Comparison of ENCODE assay signal across 12 cellular contexts in the genomic region with DNA sequence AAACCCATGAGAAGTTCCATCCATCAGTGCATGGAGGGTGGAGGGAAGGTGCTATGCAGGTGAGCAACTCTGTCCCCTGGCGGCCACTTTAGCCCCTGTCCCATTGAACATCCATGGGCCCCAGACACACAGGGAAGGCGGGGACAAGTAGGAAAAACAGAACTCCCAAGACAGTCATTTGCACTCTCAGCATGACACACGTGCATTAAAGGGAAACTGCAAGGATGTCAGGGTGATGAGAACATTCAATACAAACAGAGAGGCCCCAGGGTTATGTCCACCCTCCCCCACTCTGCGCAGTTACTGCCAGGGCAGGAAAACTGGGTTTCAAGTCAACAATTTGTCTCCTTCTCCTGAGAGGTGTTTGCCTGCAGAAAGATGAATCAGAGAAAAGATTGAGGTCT. TPM values are rescaled to one million over a fixed set of nuclear protein-coding genes. Genes with fewer than 3 reads are reported as not detected.
DNase-seq lines count a peak whose midpoint lies in the region; ATAC-seq, FAIRE-seq and TF ChIP-seq lines count a peak whose summit lies in the region.
"Had no signal": no experiment of that assay in that cellular context is flagged by ENCODE, and none has a peak within 500 bp of the region (broad histone marks: within the 10 kb centered on the region; RNA-seq: fewer than 3 reads in every experiment).

No MANE protein-coding gene starts in this region.

- POLR2A ChIA-PET in activated CD4-positive, alpha-beta T cell treated with anti-CD3 and anti-CD28 coated beads for 36 hours (lab: Charles Lee) = no interaction called here
- POLR2A ChIA-PET in K562 (lab: Yijun Ruan, JAX) = no interaction called here

- H2AFZ ChIP-seq in K562 (ENCODE audit: low read depth, low read length) (no peak overlapping the region), neuronal stem cell (ENCODE audit: low read length) (peak overlapping the region; percentile 52)

- H4K8ac ChIP-seq in neuronal stem cell (ENCODE audit: low read depth, low read length) = no peak overlapping the region

- no peaks in the 10 kb centered on the region for H3K9me3 ChIP-seq in K562 (replicated peaks; ENCODE audit: control insufficient read depth, insufficient read depth, low read depth, low read length)
- no peaks in the 10 kb centered on the region for H3K9me3 ChIP-seq in neuronal stem cell (replicated peaks in 1 of 2; ENCODE audit: control insufficient read depth in 2 of 2, insufficient read depth in 1 of 2, low read depth in 1 of 2, low read length in 2 of 2)

- WGBS in K562 (ENCODE audit: insufficient coverage, low coverage, missing lambda C conversion rate) = 0% methylated on average over 4 of the region's 4 CpGs
- WGBS in neuronal stem cell (ENCODE audit: extremely low coverage in 2 of 2, insufficient read length in 2 of 2, insufficient replicate concordance in 1 of 2), 2 donors = no CpG with 5 or more reads among the region's 4 CpGs

- no peak overlapping the region for H2BK5ac ChIP-seq in neuronal stem cell (ENCODE audit: low read length)

- no peak overlapping the region for H3K9ac ChIP-seq in K562 (ENCODE audit: insufficient read depth in 1 of 2, low read depth in 2 of 2, low read length in 2 of 2)
- no peak overlapping the region for H3K9ac ChIP-seq in neuronal stem cell (ENCODE audit: low read depth, low read length, poor library complexity)

- DNase-seq in activated CD4-positive, alpha-beta T cell treated with anti-CD3 and anti-CD28 coated beads for 36 hours = peak; percentile 27
- no peak for DNase-seq in activated CD4-positive, alpha-beta T cell treated with anti-CD3 and anti-CD28 coated beads for 4 hours
- peak; percentile 60 for DNase-seq in HuH-7.5 (ENCODE audit: low spot score)
- peak; percentile 31 to 39 (median 34) for DNase-seq in K562 (ENCODE audit: extremely low read depth in 1 of 4, low spot score in 3 of 4)
- DNase-seq in neuronal stem cell (ENCODE audit: low spot score) = no peak
- DNase-seq in stimulated activated CD4-positive, alpha-beta T cell treated with anti-CD3 and anti-CD28 coated beads, Interleukin-4, amount 100 ng/mL, for 4 hours = no peak
- DNase-seq: activated T-cell treated with anti-CD3 and anti-CD28 coated beads, Interleukin-2, amount 50 U/mL, for 1 hour; NCI-H1048; SIG-M5 had no signal

- no peak overlapping the region for H2BK15ac ChIP-seq in neuronal stem cell (ENCODE audit: low read length)

- ATAC-seq in activated CD4-positive, alpha-beta T cell treated with anti-CD3 and anti-CD28 coated beads for 36 hours = peak; percentile 34
- ATAC-seq in K562 = peak; percentile 86
- no peak for ATAC-seq in HG03175 (IDR thresholded peaks at IDR 0.05; ENCODE audit: unreplicated experiment)
- no peak for ATAC-seq in HG02642 (IDR thresholded peaks at IDR 0.05; ENCODE audit: poor library complexity, unreplicated experiment)

- H3K23ac ChIP-seq in neuronal stem cell (ENCODE audit: low read depth, low read length, poor library complexity) = no peak overlapping the region

- TF ChIP-seq CTCF in K562 (IDR thresholded peaks at IDR 0.05 in 2 of 3, conservative IDR thresholded peaks at IDR 0.05 in 1 of 3; ENCODE audit: insufficient read depth in 2 of 3, low read depth in 1 of 3, low read length in 3 of 3) = peak; percentile 48 to 67 (median 53)

- TF ChIP-seq POLR2A in K562 (conservative IDR thresholded peaks at IDR 0.05) = no peak

- H2BK120ac ChIP-seq in neuronal stem cell (ENCODE audit: low read depth, low read length) = no peak overlapping the region

- no peaks in the 10 kb centered on the region for H3K9me1 ChIP-seq in K562 (ENCODE audit: control insufficient read depth, insufficient read depth, low read length)

- H3K4ac ChIP-seq in neuronal stem cell (ENCODE audit: low read length) = no peak overlapping the region

- H3K36me3 ChIP-seq in K562 (ENCODE audit: control insufficient read depth, insufficient read depth, low read length) (no peaks in the 10 kb centered on the region), neuronal stem cell (replicated peaks in 1 of 2; ENCODE audit: control insufficient read depth in 2 of 2, insufficient read depth in 2 of 2, low read length in 2 of 2) (no peaks in the 10 kb centered on the region)

- no peak overlapping the region for H4K91ac ChIP-seq in neuronal stem cell (ENCODE audit: low read depth, low read length, poor library complexity)

- H3K36me3 Mint-ChIP-seq in activated CD4-positive, alpha-beta T cell treated with anti-CD3 and anti-CD28 coated beads for 36 hours (ENCODE audit: low read depth) = no peaks in the 10 kb centered on the region

- H3K27me3 ChIP-seq in K562 (ENCODE audit: control insufficient read depth in 2 of 2, insufficient read depth in 2 of 2, low read length in 2 of 2) (peaks cover 27 to 30% of the 10 kb centered on the region in 2 experiments), neuronal stem cell (ENCODE audit: control insufficient read depth in 3 of 3, insufficient read depth in 3 of 3, low read depth in 1 of 3, low read length in 3 of 3) (peaks cover 0 to 17% (median 0%) of the 10 kb centered on the region in 3 experiments)

- no peaks in the 10 kb centered on the region for H3K79me2 ChIP-seq in K562 (ENCODE audit: control insufficient read depth, insufficient read depth, low read length)

- H3K27ac ChIP-seq in K562 (ENCODE audit: extremely low read depth, low read depth, low read length) (no peak overlapping the region), neuronal stem cell (replicated peaks; ENCODE audit: low read length) (no peak overlapping the region)

- TF ChIP-seq RAD21 in K562 (CRISPR knock-in tag; conservative IDR thresholded peaks at IDR 0.05 in 1 of 2, IDR thresholded peaks at IDR 0.05 in 1 of 2) = peak in 1 of 2 experiments; percentile 54; a peak in 3 of 4 replicates

- H2BK12ac ChIP-seq in neuronal stem cell (ENCODE audit: low read length) = no peak overlapping the region

- H3K4me3 Mint-ChIP-seq in activated CD4-positive, alpha-beta T cell treated with anti-CD3 and anti-CD28 coated beads for 36 hours = no peak overlapping the region

- H3K18ac ChIP-seq in neuronal stem cell (ENCODE audit: low read length) = no peak overlapping the region

- in situ Hi-C loops in K562 (cut with MboI) = no loop called here

- no peak overlapping the region for H3K14ac ChIP-seq in neuronal stem cell (ENCODE audit: low read length)

- H3K9me3 Mint-ChIP-seq in activated CD4-positive, alpha-beta T cell treated with anti-CD3 and anti-CD28 coated beads for 36 hours (ENCODE audit: low read depth) = no peaks in the 10 kb centered on the region

- no peak for TF ChIP-seq EP300 in K562 (IDR thresholded peaks at IDR 0.05; ENCODE audit: low read length)

- no peak overlapping the region for H2AK5ac ChIP-seq in neuronal stem cell (ENCODE audit: low read depth, low read length)

- H3K79me1 ChIP-seq in neuronal stem cell (ENCODE audit: low read depth, low read length) = no peaks in the 10 kb centered on the region

- intact Hi-C loops in activated CD4-positive, alpha-beta T cell treated with anti-CD3 and anti-CD28 coated beads for 36 hours (cut with DNase I, micrococcal nuclease) = loop anchor here in 1 of 2 experiments (5.0 kb wide), 1 partner anchor 1385 kb away; a partner anchor contains a TSS
- intact Hi-C loops in K562 (cut with micrococcal nuclease) = loop anchor here (10.0 kb wide), 1 partner anchor 208 kb away; no protein-coding TSS in a partner anchor

- FAIRE-seq in K562 (lab: Jason Lieb, UNC) = no peak
- FAIRE-seq: keratinocyte had no signal

- no TSS peak for BruUV-seq in K562 (replicated peaks; lab: Mats Ljungman, UMichigan)

- peaks cover 25% of the 10 kb centered on the region for H3K27me3 Mint-ChIP-seq in activated CD4-positive, alpha-beta T cell treated with anti-CD3 and anti-CD28 coated beads for 36 hours

- 0 out of 2 replicates have a peak, but pooled peaks cover 3% of the 10 kb centered on the region for H4K20me1 ChIP-seq in K562 (replicated peaks; ENCODE audit: control insufficient read depth, insufficient read depth, low read length)

- H3K4me1 Mint-ChIP-seq in activated CD4-positive, alpha-beta T cell treated with anti-CD3 and anti-CD28 coated beads for 36 hours = peaks cover 40% of the 10 kb centered on the region

- no peak overlapping the region for H3K4me3 ChIP-seq in K562
- no peak overlapping the region for H3K4me3 ChIP-seq in neuronal stem cell (ENCODE audit: low read length in 2 of 2)

- no peaks in the 10 kb centered on the region for H3K4me1 ChIP-seq in K562 (replicated peaks in 1 of 2; ENCODE audit: control insufficient read depth in 2 of 2, insufficient read depth in 2 of 2, low read length in 2 of 2)
- H3K4me1 ChIP-seq in neuronal stem cell (ENCODE audit: control insufficient read depth in 2 of 2, insufficient read depth in 1 of 2, low read depth in 1 of 2, low read length in 2 of 2) = peaks cover 3 to 9% of the 10 kb centered on the region in 2 donors

- H3K27ac Mint-ChIP-seq in activated CD4-positive, alpha-beta T cell treated with anti-CD3 and anti-CD28 coated beads for 36 hours = no peak overlapping the region

- CTCF ChIA-PET in activated CD4-positive, alpha-beta T cell treated with anti-CD3 and anti-CD28 coated beads for 36 hours (lab: Charles Lee) = interaction anchor here (0.7 kb wide), 1 partner anchor 10 kb away, joined by 3 read pairs; no protein-coding TSS in a partner anchor
- CTCF ChIA-PET in K562 (lab: Yijun Ruan, JAX; ENCODE audit: low intra/inter-chr PET ratio) = no interaction called here

- H3K4me2 ChIP-seq in K562 (ENCODE audit: insufficient read depth, low read length) (no peak overlapping the region), neuronal stem cell (ENCODE audit: insufficient read depth, low read length, poor library complexity, severe bottlenecking) (no peak overlapping the region)

RNA-seq across cellular contexts. Expression of a gene that starts 44.0 kb away (rescaled TPM):
- 10 to 100 TPM; 22.7 to 25.9 TPM for total RNA-seq in activated CD4-positive, alpha-beta T cell treated with anti-CD3 and anti-CD28 coated beads for 36 hours
- total RNA-seq in K562 (2011; cell fraction: chromatin; rRNA removed; ENCODE audit: low replicate concordance) = 19.7 and 21.6 TPM in 2 replicates
- 11.4 and 13.8 TPM in 2 replicates for total RNA-seq in K562 (2011; cell fraction: nucleolus; rRNA removed)
- 17.3 and 19.6 TPM in 2 replicates for total RNA-seq in K562 (2011; cell fraction: nucleoplasm; rRNA removed)
- total RNA-seq in K562 (2014; rRNA removed) = 3.0 and 4.3 TPM in 2 replicates
- 4.7 and 7.0 TPM in 2 replicates for total RNA-seq in K562 (2014; rRNA removed; fragmentation: Illumina TruSeq; extraction: Trizol)
- total RNA-seq in K562 (2015; rRNA removed; fragmentation: Illumina TruSeq; extraction: Trizol) = 3.4 and 4.3 TPM in 2 replicates
- total RNA-seq in K562 (2021) = 4.4 and 4.8 TPM in 2 replicates
- polyA plus RNA-seq in K562 (2011; rRNA removed) = 10.7 and 11.4 TPM in 2 replicates
- 2.7 and 7.8 TPM in 2 replicates for polyA plus RNA-seq in K562 (2011; cell fraction: cytosol; rRNA removed)
- 11.6 and 21.6 TPM in 2 replicates for polyA plus RNA-seq in K562 (2011; cell fraction: nucleus; rRNA removed)
- 4.4 and 6.9 TPM in 2 replicates for polyA plus RNA-seq in K562 (2012)
- polyA plus RNA-seq in K562 (2014; fragmentation: Illumina TruSeq; extraction: Trizol) = 5.3 and 6.4 TPM in 2 replicates
- polyA plus RNA-seq in K562 (2014; fragmentation: Nextera tagmentation; extraction: Ambion mirVana) = 1 to 10 TPM; 4.1 to 6.0 TPM
- 3.2 and 6.6 TPM in 2 replicates for polyA plus RNA-seq in K562 (2014; rRNA removed)
- 8.6 and 11.5 TPM in 2 replicates for polyA minus RNA-seq in K562 (2011; rRNA and poly(A)+ RNA removed)
- polyA minus RNA-seq in K562 (2011; cell fraction: cytosol; rRNA and poly(A)+ RNA removed) = 2.6 and 4.7 TPM in 2 replicates
- polyA minus RNA-seq in K562 (2011; cell fraction: nucleus; rRNA and poly(A)+ RNA removed) = 5.0 and 8.0 TPM in 2 replicates
- polyA plus RNA-seq in neuronal stem cell (2013, experiment 1 of 2) = 13.5 TPM
- polyA plus RNA-seq in neuronal stem cell (2013, experiment 2 of 2) = 15.3 TPM

Comparison
In these comparisons a context has a peak if more than half of its experiments do, and no peak if none do; other contexts are left out.
1. DNase-seq: peak in activated CD4-positive, alpha-beta T cell treated with anti-CD3 and anti-CD28 coated beads for 36 hours (single experiment), HuH-7.5 (single experiment) and K562 (4 of 4); none in activated CD4-positive, alpha-beta T cell treated with anti-CD3 and anti-CD28 coated beads for 4 hours (0 of 2), neuronal stem cell (single experiment) and stimulated activated CD4-positive, alpha-beta T cell treated with anti-CD3 and anti-CD28 coated beads, Interleukin-4, amount 100 ng/mL, for 4 hours (0 of 2).
2. ATAC-seq: peak in activated CD4-positive, alpha-beta T cell treated with anti-CD3 and anti-CD28 coated beads for 36 hours (single experiment) and K562 (single experiment); none in HG03175 (single experiment) and HG02642 (single experiment).